8 cellular contexts compared by ENCODE assay signal in the genomic region with DNA sequence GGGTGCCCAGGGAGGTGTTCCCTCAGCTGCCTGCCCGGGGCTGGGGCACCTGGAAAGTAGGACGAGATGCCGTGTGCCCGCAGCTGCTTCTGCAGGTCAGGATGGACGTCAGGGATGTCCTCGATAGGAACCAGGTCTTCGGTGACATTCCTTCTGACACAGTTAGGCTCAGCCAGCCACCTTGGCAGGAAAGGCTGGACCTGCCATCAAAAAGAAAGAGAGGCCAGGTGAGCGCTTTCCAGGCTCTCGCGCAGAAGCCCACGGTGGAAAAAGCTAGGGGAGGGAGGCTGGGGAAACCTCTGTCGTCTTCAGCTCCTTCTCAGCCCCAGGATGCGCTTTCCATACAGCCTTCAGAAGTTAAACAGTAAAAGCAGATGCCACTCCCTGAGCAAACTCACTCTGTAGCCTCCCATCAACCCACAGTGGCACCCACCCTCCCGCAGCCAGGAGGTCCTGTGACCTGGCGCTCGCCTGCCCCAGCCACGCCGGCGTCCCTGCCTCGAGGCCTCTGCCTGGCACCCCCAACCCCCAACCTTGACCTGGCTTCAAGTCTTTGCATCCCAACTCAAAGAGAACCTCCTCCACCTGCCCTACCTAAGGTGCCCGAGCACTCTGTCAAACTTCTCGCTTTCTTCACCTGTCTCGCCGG. TPM values are rescaled to one million over a fixed set of nuclear protein-coding genes. Genes with fewer than 3 reads are reported as not detected.
A peak's percentile ranks its signal among the peaks of the same experiment; 100 is the strongest.
DNase-seq lines count a peak whose midpoint lies in the region; ATAC-seq and TF ChIP-seq lines count a peak whose summit lies in the region.

No MANE protein-coding gene starts in this region.

- intact Hi-C loops in natural killer cell (cut with micrococcal nuclease), result no loop called here

- no peaks in the 10 kb centered on the region for H3K36me3 ChIP-seq in KMS-11 (ENCODE audit: insufficient read depth)

- H3K27me3 ChIP-seq in KMS-11 (ENCODE audit: insufficient read depth, low read depth), result no peaks in the 10 kb centered on the region

- H3K4me3 ChIP-seq in AG10803 (ENCODE audit: low read length) (peak overlapping the region; percentile 82), KMS-11 (IDR thresholded peaks at IDR 0.05; ENCODE audit: insufficient read depth, low read depth, low read length) (no peak overlapping the region), coronary artery (peak overlapping the region; percentile 93)

- peaks cover 32% of the 10 kb centered on the region for H3K79me2 ChIP-seq in KMS-11 (ENCODE audit: insufficient read depth, low read depth)

- no peak overlapping the region for H3K27ac ChIP-seq in KMS-11
- H3K27ac ChIP-seq in coronary artery, result no peak overlapping the region

- H2AFZ ChIP-seq in KMS-11 (ENCODE audit: low read depth), result no peak overlapping the region

- H3K9ac ChIP-seq in KMS-11, result peak overlapping the region; percentile 68; the same call in 1 of the 2 replicates

- no peak for TF ChIP-seq CTCF in AG10803 (conservative IDR thresholded peaks at IDR 0.05; ENCODE audit: low read length)
- TF ChIP-seq CTCF in KMS-11 (conservative IDR thresholded peaks at IDR 0.05; ENCODE audit: low read depth, low read length), result no peak
- TF ChIP-seq CTCF in coronary artery (IDR thresholded peaks at IDR 0.05), result no peak
- no peak for TF ChIP-seq CTCF in natural killer cell (IDR thresholded peaks at IDR 0.05)
- TF ChIP-seq CTCF in omental fat pad (IDR thresholded peaks at IDR 0.05), result no peak

- H3K4me1 Mint-ChIP-seq in natural killer cell, result peaks cover 11 to 24% of the 10 kb centered on the region in 2 donors

- no peaks in the 10 kb centered on the region for H3K27me3 Mint-ChIP-seq in natural killer cell (ENCODE audit: low read depth in 2 of 2)

- DNase-seq in AG10803 (ENCODE audit: low read depth) (no peak), coronary artery (ENCODE audit: low spot score) (no peak), natural killer cell (no peak), NCI-H2081 treated with DMSO at 0.1 percent for 48 hours (lab: John Stamatoyannopoulos, UW) (no peak), omental fat pad (ENCODE audit: low spot score) (no peak), NCI-H524 treated with DMSO at 0.1 percent for 48 hours (lab: John Stamatoyannopoulos, UW) (no peak)

- ATAC-seq in natural killer cell (no peak), HG02852 (IDR thresholded peaks at IDR 0.05; ENCODE audit: unreplicated experiment) (no peak), omental fat pad (ENCODE audit: low FRiP score) (no peak)

- peak overlapping the region; percentile 51; the same call in 1 of the 2 replicates for H3K4me2 ChIP-seq in KMS-11

- H3K36me3 Mint-ChIP-seq in natural killer cell, result no peaks in the 10 kb centered on the region

- H3K4me1 ChIP-seq in KMS-11 (ENCODE audit: low read depth, poor library complexity, severe bottlenecking), result peaks cover 4% of the 10 kb centered on the region

- peak overlapping the region; percentile 76 for H3K4me3 Mint-ChIP-seq in natural killer cell

- peak overlapping the region; percentile 52 to 67 for H3K27ac Mint-ChIP-seq in natural killer cell

- H3K9me3 Mint-ChIP-seq in natural killer cell, result no peaks in the 10 kb centered on the region

- no peaks in the 10 kb centered on the region for H4K20me1 ChIP-seq in KMS-11 (ENCODE audit: insufficient read depth)

RNA-seq across cellular contexts. Expression of gene DDX51, which starts 1.3 kb away (rescaled TPM):
- 10 to 100 TPM; 39.5 to 55.9 (median 54.2) TPM for total RNA-seq in natural killer cell
- 10 to 100 TPM in 2 of 4 donors, 1 to 10 TPM in 2; 6.5 to 32.2 (median 10.4) TPM for total RNA-seq in omental fat pad

RNA-seq across cellular contexts. Expression of gene NOC4L, which starts 1.5 kb away (rescaled TPM):
- total RNA-seq in natural killer cell (10 to 100 TPM; 21.0 to 30.2 (median 21.7) TPM), omental fat pad (10 to 100 TPM in 1 of 4 donors, 1 to 10 TPM in 3; 6.4 to 16.1 (median 9.3) TPM)
